ENCODE assay signal across 16 cellular contexts in genomic region chr2:96899084-96899735, GRCh38. TPM values are rescaled to one million over a fixed set of nuclear protein-coding genes. Genes with fewer than 3 reads are reported as not detected.
DNase-seq lines count a peak whose midpoint lies in the region; TF ChIP-seq lines count a peak whose summit lies in the region.
"Had no signal": no experiment of that assay in that cellular context is flagged by ENCODE, and none has a peak within 500 bp of the region (broad histone marks: within the 10 kb centered on the region; RNA-seq: fewer than 3 reads in every experiment).

No MANE protein-coding gene starts in this region.

- H3K4me3 ChIP-seq in fibroblast of the aortic adventitia (ENCODE audit: low read depth, low read length) = no peak overlapping the region
- H3K4me3 ChIP-seq: A549, Peyer's patch, smooth muscle cell had no signal

- no peak overlapping the region for H3K4me3 Mint-ChIP-seq in activated naive CD4-positive, alpha-beta T cell treated with anti-CD3 and anti-CD28 coated beads, Interleukin-2, amount 50 U/mL, for 24 hours
- H3K4me3 Mint-ChIP-seq: neural crest cell had no signal

- no peaks in the 10 kb centered on the region for H3K9me3 Mint-ChIP-seq in activated naive CD4-positive, alpha-beta T cell treated with anti-CD3 and anti-CD28 coated beads, Interleukin-2, amount 50 U/mL, for 24 hours
- H3K9me3 Mint-ChIP-seq: activated T-helper 2 cell treated with anti-CD3 and anti-CD28 coated beads, Interferon-gamma antibody, Interleukin-2, Interleukin-4, amounts not matched to agents 10 μg/mL and 5 μg/mL and 100 μg/mL, durations not matched to agents 14 hours and 24 hours and 36 hours; neural crest cell had no signal

- TF ChIP-seq CTCF in fibroblast of the aortic adventitia (IDR thresholded peaks at IDR 0.05; ENCODE audit: insufficient read depth, low read length) = no peak

- H3K27me3 Mint-ChIP-seq in activated naive CD4-positive, alpha-beta T cell treated with anti-CD3 and anti-CD28 coated beads, Interleukin-2, amount 50 U/mL, for 24 hours = no peaks in the 10 kb centered on the region

- no peak for DNase-seq in activated naive CD4-positive, alpha-beta T cell (lab: John Stamatoyannopoulos, UW)
- DNase-seq in RPMI8226 (peak; percentile 26), fibroblast of the aortic adventitia (ENCODE audit: low read depth) (peak; percentile 13), stromal cell of bone marrow (ENCODE audit: low read depth) (peak; percentile 49), pons (ENCODE audit: low spot score) (no peak)
- DNase-seq in effector CD4-positive, alpha-beta T cell = no peak
- DNase-seq in central memory CD4-positive, alpha-beta T cell = no peak
- DNase-seq: KG1, NCI-H1694 treated with DMSO at 0.1 percent for 48 hours, NCI-H524 treated with DMSO at 0.1 percent for 48 hours, Peyer's patch had no signal

- H3K36me3 Mint-ChIP-seq in activated naive CD4-positive, alpha-beta T cell treated with anti-CD3 and anti-CD28 coated beads, Interleukin-2, amount 50 U/mL, for 24 hours = no peaks in the 10 kb centered on the region

- H3K27ac Mint-ChIP-seq in activated naive CD4-positive, alpha-beta T cell treated with anti-CD3 and anti-CD28 coated beads, Interleukin-2, amount 50 U/mL, for 24 hours = peak overlapping the region; percentile 76
- H3K27ac Mint-ChIP-seq: activated T-helper 2 cell treated with anti-CD3 and anti-CD28 coated beads, Interferon-gamma antibody, Interleukin-2, Interleukin-4, amounts not matched to agents 10 μg/mL and 5 μg/mL and 100 μg/mL, durations not matched to agents 14 hours and 24 hours and 36 hours had no signal

- H3K4me1 Mint-ChIP-seq in activated naive CD4-positive, alpha-beta T cell treated with anti-CD3 and anti-CD28 coated beads, Interleukin-2, amount 50 U/mL, for 24 hours = peaks cover 54% of the 10 kb centered on the region

RNA-seq across cellular contexts. Expression of gene SEMA4C, which starts 29.3 kb away (rescaled TPM):
- total RNA-seq in fibroblast of the aortic adventitia (ENCODE audit: low replicate concordance) = 15.4 and 20.4 TPM in 2 replicates

RNA-seq across cellular contexts. Expression of gene ANKRD39, which starts 41.4 kb away (rescaled TPM):
- 4.0 and 6.1 TPM in 2 replicates for total RNA-seq in fibroblast of the aortic adventitia (ENCODE audit: low replicate concordance)

RNA-seq across cellular contexts. Expression of gene ANKRD23, which starts 55.4 kb away (rescaled TPM):
- 2.3 and 6.0 TPM in 2 replicates for total RNA-seq in fibroblast of the aortic adventitia (ENCODE audit: low replicate concordance)

Comparison
In these comparisons a context has a peak if more than half of its experiments do, and no peak if none do; other contexts are left out.
1. DNase-seq: peak in RPMI8226 (single experiment), fibroblast of the aortic adventitia (single experiment) and stromal cell of bone marrow (single experiment); none in activated naive CD4-positive, alpha-beta T cell (0 of 4), effector CD4-positive, alpha-beta T cell (single experiment), central memory CD4-positive, alpha-beta T cell (single experiment) and pons (single experiment).